8 cellular contexts compared by ENCODE assay signal in genomic region chr13:114315074-114315785, GRCh38. TPM values are rescaled to one million over a fixed set of nuclear protein-coding genes. Genes with fewer than 3 reads are reported as not detected.
A peak's percentile ranks its signal among the peaks of the same experiment; 100 is the strongest.
DNase-seq lines count a peak whose midpoint lies in the region; ATAC-seq and TF ChIP-seq lines count a peak whose summit lies in the region.

No MANE protein-coding gene starts in this region.

- no peaks in the 10 kb centered on the region for H3K9me3 Mint-ChIP-seq in CD14-positive monocyte
- H3K9me3 Mint-ChIP-seq in activated naive CD8-positive, alpha-beta T cell treated with anti-CD3 and anti-CD28 coated beads for 36 hours = peaks cover 2% of the 10 kb centered on the region

- peaks cover 10 to 24% of the 10 kb centered on the region in 2 donors for H3K36me3 Mint-ChIP-seq in CD14-positive monocyte
- peaks cover 26% of the 10 kb centered on the region for H3K36me3 Mint-ChIP-seq in activated naive CD8-positive, alpha-beta T cell treated with anti-CD3 and anti-CD28 coated beads for 36 hours

- ATAC-seq in HG03097 (IDR thresholded peaks at IDR 0.05; ENCODE audit: low FRiP score, unreplicated experiment) (peak; percentile 5), upper lobe of right lung (no peak), HG03196 (IDR thresholded peaks at IDR 0.05; ENCODE audit: unreplicated experiment) (no peak)

- peaks cover 34% of the 10 kb centered on the region for H3K4me1 ChIP-seq in upper lobe of right lung

- peak overlapping the region; percentile 47 to 89 (median 79) for H3K27ac Mint-ChIP-seq in CD14-positive monocyte
- peak overlapping the region; percentile 92 for H3K27ac Mint-ChIP-seq in activated naive CD8-positive, alpha-beta T cell treated with anti-CD3 and anti-CD28 coated beads for 36 hours

- no peaks in the 10 kb centered on the region for H3K36me3 ChIP-seq in upper lobe of right lung

- DNase-seq in CD14-positive monocyte (ENCODE audit: low spot score) (no peak), upper lobe of right lung (no peak), cerebellar cortex (ENCODE audit: low spot score) (no peak), COLO668 (lab: John Stamatoyannopoulos, UW; ENCODE audit: unreplicated experiment) (no peak)
- DNase-seq in activated naive CD8-positive, alpha-beta T cell treated with anti-CD3 and anti-CD28 coated beads for 36 hours = peak; percentile 12

- peak overlapping the region; percentile 85 to 92 for H3K4me3 Mint-ChIP-seq in CD14-positive monocyte
- peak overlapping the region; percentile 96 for H3K4me3 Mint-ChIP-seq in activated naive CD8-positive, alpha-beta T cell treated with anti-CD3 and anti-CD28 coated beads for 36 hours

- H3K4me3 ChIP-seq in upper lobe of right lung = peak overlapping the region; percentile 77

- H3K27ac ChIP-seq in layer of hippocampus (ENCODE audit: low read depth, low read length) (peak overlapping the region; percentile 92), upper lobe of right lung (peak overlapping the region; percentile 93)

- H3K27me3 ChIP-seq in layer of hippocampus (ENCODE audit: control insufficient read depth, insufficient read depth, low read length) (no peaks in the 10 kb centered on the region), upper lobe of right lung (no peaks in the 10 kb centered on the region)

- no peak for TF ChIP-seq CTCF in CD14-positive monocyte (IDR thresholded peaks at IDR 0.05)
- no peak for TF ChIP-seq CTCF in upper lobe of right lung (IDR thresholded peaks at IDR 0.05)

- intact Hi-C loops in CD14-positive monocyte (cut with micrococcal nuclease) = no loop called here
- intact Hi-C loops in upper lobe of right lung (cut with DNase I) = no loop called here

- peaks cover 46% of the 10 kb centered on the region for H3K4me1 Mint-ChIP-seq in CD14-positive monocyte
- H3K4me1 Mint-ChIP-seq in activated naive CD8-positive, alpha-beta T cell treated with anti-CD3 and anti-CD28 coated beads for 36 hours = peaks cover 51% of the 10 kb centered on the region

- H3K9me3 ChIP-seq in upper lobe of right lung = no peaks in the 10 kb centered on the region

- H3K27me3 Mint-ChIP-seq in CD14-positive monocyte (ENCODE audit: low read depth in 3 of 3) = no peaks in the 10 kb centered on the region
- H3K27me3 Mint-ChIP-seq in activated naive CD8-positive, alpha-beta T cell treated with anti-CD3 and anti-CD28 coated beads for 36 hours = no peaks in the 10 kb centered on the region

RNA-seq across cellular contexts. Expression of gene CHAMP1, which starts 0.9 kb away (rescaled TPM):
- polyA plus RNA-seq in CD14-positive monocyte = 10 to 100 TPM in 1 of 2 donors, 1 to 10 TPM in 1; 8.9 to 12.9 TPM
- total RNA-seq in activated naive CD8-positive, alpha-beta T cell treated with anti-CD3 and anti-CD28 coated beads for 36 hours = 10 to 100 TPM; 46.2 to 46.6 TPM
- 17.8 TPM for total RNA-seq in upper lobe of right lung

RNA-seq across cellular contexts. Expression of gene UPF3A, which starts 33.8 kb away (rescaled TPM):
- polyA plus RNA-seq in CD14-positive monocyte = 1 to 10 TPM; 6.1 to 7.0 TPM
- 10 to 100 TPM; 42.9 to 45.9 TPM for total RNA-seq in activated naive CD8-positive, alpha-beta T cell treated with anti-CD3 and anti-CD28 coated beads for 36 hours
- 35.6 TPM for total RNA-seq in upper lobe of right lung
